In genomic region chr20:41072099-41072798, GRCh38 we compare ENCODE assay signal across 9 cellular contexts. TPM values are rescaled to one million over a fixed set of nuclear protein-coding genes. Genes with fewer than 3 reads are reported as not detected.
DNase-seq lines count a peak whose midpoint lies in the region; ATAC-seq and TF ChIP-seq lines count a peak whose summit lies in the region.
"Had no signal": no experiment of that assay in that cellular context is flagged by ENCODE, and none has a peak within 500 bp of the region (broad histone marks: within the 10 kb centered on the region; RNA-seq: fewer than 3 reads in every experiment).

No MANE protein-coding gene starts in this region.

- no peaks in the 10 kb centered on the region for H3K27me3 Mint-ChIP-seq in osteocyte (ENCODE audit: unreplicated experiment)

- H3K4me1 Mint-ChIP-seq in osteocyte (ENCODE audit: unreplicated experiment): peaks cover 58% of the 10 kb centered on the region

- H3K4me1 ChIP-seq in SJCRH30: peaks cover 16% of the 10 kb centered on the region

- no peak overlapping the region for H3K4me3 ChIP-seq in SJCRH30

- H3K36me3 ChIP-seq in SJCRH30: peaks cover 72% of the 10 kb centered on the region

- peaks cover 29% of the 10 kb centered on the region for H3K36me3 Mint-ChIP-seq in osteocyte (ENCODE audit: unreplicated experiment)

- H3K9me3 ChIP-seq in SJCRH30 (replicated peaks): no peaks in the 10 kb centered on the region

- H3K27ac Mint-ChIP-seq in osteocyte (ENCODE audit: unreplicated experiment): peak overlapping the region; percentile 93

- ATAC-seq in esophagus mucosa (peak; percentile 88), GM18858 (IDR thresholded peaks at IDR 0.05; ENCODE audit: unreplicated experiment) (no peak), HG03460 (IDR thresholded peaks at IDR 0.05; ENCODE audit: unreplicated experiment) (no peak)
- ATAC-seq: activated T-cell treated with anti-CD3 and anti-CD28 coated beads, Interleukin-2, amount 50 U/mL, for 4 hours had no signal

- no peak overlapping the region for H3K27ac ChIP-seq in SJCRH30

- no peaks in the 10 kb centered on the region for H3K27me3 ChIP-seq in SJCRH30

- H3K4me3 Mint-ChIP-seq in osteocyte (ENCODE audit: unreplicated experiment): no peak overlapping the region
- H3K4me3 Mint-ChIP-seq: activated T-cell treated with anti-CD3 and anti-CD28 coated beads, Interleukin-2, amount 50 U/mL, for 4 hours had no signal

- DNase-seq in EH (ENCODE audit: low read depth): peak; percentile 94
- peak; percentile 12 to 37 for DNase-seq in SJCRH30
- DNase-seq in osteocyte (ENCODE audit: extremely low spot score, unreplicated experiment): no peak
- no peak for DNase-seq in NOMO-1 (lab: John Stamatoyannopoulos, UW; ENCODE audit: unreplicated experiment in 2 of 2)
- DNase-seq in SHP77 treated with DMSO at 0.1 percent for 48 hours (lab: John Stamatoyannopoulos, UW): no peak
- DNase-seq: activated T-cell treated with anti-CD3 and anti-CD28 coated beads, Interleukin-2, amount 50 U/mL, for 4 hours had no signal

- no peaks in the 10 kb centered on the region for H3K9me3 Mint-ChIP-seq in osteocyte (ENCODE audit: unreplicated experiment)
- H3K9me3 Mint-ChIP-seq: activated T-cell treated with anti-CD3 and anti-CD28 coated beads, Interleukin-2, amount 50 U/mL, for 4 hours had no signal

- TF ChIP-seq CTCF in osteocyte (IDR thresholded peaks at IDR 0.05): no peak

RNA-seq across cellular contexts. Expression of gene TOP1, which starts 43.6 kb away (rescaled TPM):
- 67.0 and 71.9 TPM in 2 replicates for total RNA-seq in SJCRH30 (2014; rRNA removed; shearing (Covaris generic))
- total RNA-seq in esophagus mucosa: 36.6 TPM
- 50.2 and 51.1 TPM in 2 replicates for total RNA-seq in osteocyte

Comparison
In these comparisons a context has a peak if more than half of its experiments do, and no peak if none do; other contexts are left out.
1. DNase-seq: peak in EH (single experiment) and SJCRH30 (2 of 2); none in osteocyte (single experiment), NOMO-1 (0 of 2) and SHP77 treated with DMSO at 0.1 percent for 48 hours (single experiment).